11 cellular contexts compared by ENCODE assay signal in genomic region chr17:2011421-2012371, GRCh38. TPM values are rescaled to one million over a fixed set of nuclear protein-coding genes. Genes with fewer than 3 reads are reported as not detected.
DNase-seq lines count a peak whose midpoint lies in the region; ATAC-seq, FAIRE-seq and TF ChIP-seq lines count a peak whose summit lies in the region.
"Had no signal": no experiment of that assay in that cellular context is flagged by ENCODE, and none has a peak within 500 bp of the region (broad histone marks: within the 10 kb centered on the region; RNA-seq: fewer than 3 reads in every experiment).

No MANE protein-coding gene starts in this region.

- POLR2A ChIA-PET in endothelial cell of umbilical vein (lab: Charles Lee) = no interaction called here
- POLR2A ChIA-PET in activated CD8-positive, alpha-beta T cell treated with anti-CD3 and anti-CD28 coated beads for 36 hours (lab: Charles Lee) = interaction anchor here (0.7 kb wide), 1 partner anchor 93 kb away, joined by 3 read pairs; no protein-coding TSS in a partner anchor

- H3K9me3 Mint-ChIP-seq in neural progenitor cell = no peaks in the 10 kb centered on the region
- H3K9me3 Mint-ChIP-seq in activated CD8-positive, alpha-beta T cell treated with anti-CD3 and anti-CD28 coated beads for 36 hours = no peaks in the 10 kb centered on the region

- H3K27me3 ChIP-seq in MM.1S (replicated peaks; ENCODE audit: insufficient read depth, low read length) (peaks cover 80% of the 10 kb centered on the region), endothelial cell of umbilical vein (ENCODE audit: control insufficient read depth in 2 of 2, insufficient read depth in 2 of 2, low read length in 2 of 2) (peaks cover 0 to 3% of the 10 kb centered on the region in 2 experiments), neural progenitor cell (peaks cover 49% of the 10 kb centered on the region)

- H3K4me2 ChIP-seq in MM.1S (ENCODE audit: low read depth, low read length) = peak overlapping the region; percentile 4; the same call in 1 of the 2 replicates
- no peak overlapping the region for H3K4me2 ChIP-seq in endothelial cell of umbilical vein (ENCODE audit: insufficient read depth, low read length)
- peak overlapping the region; percentile 63 for H3K4me2 ChIP-seq in neural progenitor cell

- TF ChIP-seq CTCF in C4-2B (conservative IDR thresholded peaks at IDR 0.05) = no peak
- no peak for TF ChIP-seq CTCF in MM.1S (IDR thresholded peaks at IDR 0.05; ENCODE audit: low read length)
- TF ChIP-seq CTCF in endothelial cell of umbilical vein (IDR thresholded peaks at IDR 0.05; ENCODE audit: extremely low read depth in 1 of 2, insufficient read depth in 1 of 2, low read depth in 1 of 2, low read length in 2 of 2) = no peak
- TF ChIP-seq CTCF in neural progenitor cell (IDR thresholded peaks at IDR 0.05) = no peak
- TF ChIP-seq CTCF in activated CD8-positive, alpha-beta T cell treated with anti-CD3 and anti-CD28 coated beads for 36 hours (IDR thresholded peaks at IDR 0.05) = no peak

- FAIRE-seq in endothelial cell of umbilical vein (lab: Jason Lieb, UNC) (no peak), GM12891 (lab: Jason Lieb, UNC) (no peak)

- intact Hi-C loops in endothelial cell of umbilical vein (cut with micrococcal nuclease) = no loop called here
- intact Hi-C loops in activated CD8-positive, alpha-beta T cell treated with anti-CD3 and anti-CD28 coated beads for 36 hours (cut with micrococcal nuclease) = no loop called here

- peak overlapping the region; percentile 71 for H3K4me3 Mint-ChIP-seq in neural progenitor cell
- no peak overlapping the region for H3K4me3 Mint-ChIP-seq in activated CD8-positive, alpha-beta T cell treated with anti-CD3 and anti-CD28 coated beads for 36 hours
- H3K4me3 Mint-ChIP-seq: activated naive CD8-positive, alpha-beta T cell had no signal

- H3K27me3 Mint-ChIP-seq in neural progenitor cell (ENCODE audit: insufficient read depth, low read depth) = peaks cover 16% of the 10 kb centered on the region
- peaks cover 2% of the 10 kb centered on the region for H3K27me3 Mint-ChIP-seq in activated CD8-positive, alpha-beta T cell treated with anti-CD3 and anti-CD28 coated beads for 36 hours
- H3K27me3 Mint-ChIP-seq: activated naive CD8-positive, alpha-beta T cell had no signal

- H4K20me1 ChIP-seq in MM.1S (ENCODE audit: insufficient read depth, low read length) (no peaks in the 10 kb centered on the region), endothelial cell of umbilical vein (replicated peaks; ENCODE audit: control insufficient read depth, extremely low read depth, insufficient read depth, low read length) (no peaks in the 10 kb centered on the region), neural progenitor cell (ENCODE audit: low read depth) (peaks cover 12% of the 10 kb centered on the region)

- H3K4me1 ChIP-seq in MM.1S (ENCODE audit: low read length) = no peaks in the 10 kb centered on the region
- H3K4me1 ChIP-seq in endothelial cell of umbilical vein (ENCODE audit: control insufficient read depth, extremely low read depth, insufficient read depth, low read length) = no peaks in the 10 kb centered on the region
- peaks cover 12% of the 10 kb centered on the region for H3K4me1 ChIP-seq in neural progenitor cell

- H3K36me3 Mint-ChIP-seq in neural progenitor cell = no peaks in the 10 kb centered on the region
- peaks cover 2% of the 10 kb centered on the region for H3K36me3 Mint-ChIP-seq in activated CD8-positive, alpha-beta T cell treated with anti-CD3 and anti-CD28 coated beads for 36 hours (ENCODE audit: low read depth)

- DNase-seq in MM.1S (no peak), endothelial cell of umbilical vein (ENCODE audit: low read depth, low spot score) (no peak), neural progenitor cell (ENCODE audit: low spot score) (peak; percentile 55), GM12891 (ENCODE audit: insufficient read length, low spot score) (no peak)
- DNase-seq in activated CD8-positive, alpha-beta T cell treated with anti-CD3 and anti-CD28 coated beads for 36 hours = no peak
- no peak for DNase-seq in stimulated activated naive CD4-positive, alpha-beta T cell (lab: John Stamatoyannopoulos, UW)
- DNase-seq: DMS 273 treated with DMSO at 0.1 percent for 48 hours, HCEC 1CT had no signal

- H3K4me3 ChIP-seq in MM.1S (ENCODE audit: low read length) (no peak overlapping the region), endothelial cell of umbilical vein (replicated peaks in 1 of 3; ENCODE audit: insufficient read depth in 1 of 3, low read depth in 1 of 3, low read length in 3 of 3) (no peak overlapping the region), neural progenitor cell (peak overlapping the region; percentile 1)

- ATAC-seq in activated CD8-positive, alpha-beta T cell treated with anti-CD3 and anti-CD28 coated beads for 36 hours = no peak
- ATAC-seq in HG02798 (IDR thresholded peaks at IDR 0.05; ENCODE audit: poor library complexity, unreplicated experiment) = no peak

- H2AFZ ChIP-seq in MM.1S (ENCODE audit: low read length) (no peak overlapping the region), endothelial cell of umbilical vein (ENCODE audit: low read depth, low read length) (peak overlapping the region; percentile 49), neural progenitor cell (replicated peaks) (no peak overlapping the region)

- no peaks in the 10 kb centered on the region for H3K79me2 ChIP-seq in MM.1S (ENCODE audit: low read length)
- H3K79me2 ChIP-seq in endothelial cell of umbilical vein (ENCODE audit: control insufficient read depth, insufficient read depth, low read length) = no peaks in the 10 kb centered on the region
- H3K79me2 ChIP-seq in neural progenitor cell (ENCODE audit: low read depth) = no peaks in the 10 kb centered on the region

- H3K9me3 ChIP-seq in MM.1S (replicated peaks; ENCODE audit: insufficient read depth, low read length) (no peaks in the 10 kb centered on the region), endothelial cell of umbilical vein (replicated peaks; ENCODE audit: control insufficient read depth, insufficient read depth, low read length) (no peaks in the 10 kb centered on the region), neural progenitor cell (ENCODE audit: low read depth) (no peaks in the 10 kb centered on the region)

- dilution Hi-C loops in endothelial cell of umbilical vein (cut with MboI; ENCODE audit: extremely low pct_ligation_motif_present, low sequenced_read_pairs) = no loop called here

- H3F3A ChIP-seq in MM.1S (ENCODE audit: insufficient read depth, low read length) = no peaks in the 10 kb centered on the region
- peaks cover 15% of the 10 kb centered on the region for H3F3A ChIP-seq in neural progenitor cell (ENCODE audit: low read depth)

- H3K9me1 ChIP-seq in endothelial cell of umbilical vein (replicated peaks; ENCODE audit: control insufficient read depth, extremely low read depth, insufficient read depth, low read length) = no peaks in the 10 kb centered on the region

- no peak for TF ChIP-seq POLR2A in endothelial cell of umbilical vein (IDR thresholded peaks at IDR 0.05; ENCODE audit: low read depth, low read length)
- TF ChIP-seq POLR2A in GM12891 (IDR thresholded peaks at IDR 0.05; ENCODE audit: low read depth, low read length) = no peak

- peaks cover 35% of the 10 kb centered on the region for H3K4me1 Mint-ChIP-seq in neural progenitor cell
- no peaks in the 10 kb centered on the region for H3K4me1 Mint-ChIP-seq in activated CD8-positive, alpha-beta T cell treated with anti-CD3 and anti-CD28 coated beads for 36 hours (ENCODE audit: low read depth)

- H3K27ac ChIP-seq in C4-2B (peak overlapping the region; percentile 87), MM.1S (ENCODE audit: low read length) (no peak overlapping the region), endothelial cell of umbilical vein (ENCODE audit: insufficient read depth, low read depth, low read length) (no peak overlapping the region), neural progenitor cell (no peak overlapping the region)

- H3K27ac Mint-ChIP-seq in neural progenitor cell = peak overlapping the region; percentile 59
- H3K27ac Mint-ChIP-seq in activated CD8-positive, alpha-beta T cell treated with anti-CD3 and anti-CD28 coated beads for 36 hours = no peak overlapping the region
- H3K27ac Mint-ChIP-seq: activated naive CD8-positive, alpha-beta T cell had no signal

- H3K9me2 ChIP-seq in MM.1S (replicated peaks; ENCODE audit: insufficient read depth, low read length) = no peaks in the 10 kb centered on the region

- no TSS peak for BruUV-seq in endothelial cell of umbilical vein (replicated peaks; lab: Mats Ljungman, UMichigan)

- H3K9ac ChIP-seq in MM.1S (ENCODE audit: low read length) (no peak overlapping the region), endothelial cell of umbilical vein (replicated peaks; ENCODE audit: extremely low read depth, insufficient read depth, low read length) (no peak overlapping the region), neural progenitor cell (no peak overlapping the region)

- CTCF ChIA-PET in endothelial cell of umbilical vein (lab: Charles Lee) = interaction anchor here (1.1 to 1.2 kb wide), 2 partner anchors 14 to 103 kb away, joined by 4 read pairs; partner anchors contain the start of gene RTN4RL1
- CTCF ChIA-PET in activated CD8-positive, alpha-beta T cell treated with anti-CD3 and anti-CD28 coated beads for 36 hours (lab: Charles Lee) = no interaction called here

- H3K36me3 ChIP-seq in MM.1S (replicated peaks; ENCODE audit: insufficient read depth, low read length) (no peaks in the 10 kb centered on the region), endothelial cell of umbilical vein (ENCODE audit: control insufficient read depth in 2 of 2, extremely low read depth in 1 of 2, insufficient read depth in 2 of 2, low read length in 2 of 2) (no peaks in the 10 kb centered on the region), neural progenitor cell (no peaks in the 10 kb centered on the region)

RNA-seq across cellular contexts. Expression of gene RTN4RL1, which starts 13.4 kb away (rescaled TPM):
- total RNA-seq in endothelial cell of umbilical vein (not detected in 2 replicates), neural progenitor cell (ENCODE audit: low replicate concordance) (3.4 and 7.2 TPM in 2 replicates)
- polyA plus RNA-seq in endothelial cell of umbilical vein = 0.03 and 0.04 TPM in 2 replicates
- 0.03 TPM in 2 replicates for polyA plus RNA-seq in endothelial cell of umbilical vein (2011; cell fraction: cytosol; rRNA removed)
- polyA plus RNA-seq in endothelial cell of umbilical vein (2011; cell fraction: nucleus; rRNA removed) = not detected in 2 replicates
- 0.04 and 0.11 TPM in 2 replicates for polyA plus RNA-seq in endothelial cell of umbilical vein (2012)
- 0.08 TPM in 1 of 2 replicates, not detected in the other for polyA minus RNA-seq in endothelial cell of umbilical vein
- not detected for polyA minus RNA-seq in endothelial cell of umbilical vein (2011; cell fraction: cytosol; rRNA and poly(A)+ RNA removed)
- polyA minus RNA-seq in endothelial cell of umbilical vein (2011; cell fraction: nucleus; rRNA and poly(A)+ RNA removed) = not detected in 2 replicates
- total RNA-seq in activated CD8-positive, alpha-beta T cell treated with anti-CD3 and anti-CD28 coated beads for 36 hours = under 1 TPM; 0.27 to 0.49 TPM
- 0.03 TPM for polyA plus RNA-seq in GM12891 (2012; ENCODE audit: low read depth, missing spikeins)

RNA-seq across cellular contexts. Expression of gene DPH1, which starts 18.3 kb away (rescaled TPM):
- total RNA-seq in endothelial cell of umbilical vein (37.8 and 38.5 TPM in 2 replicates), neural progenitor cell (ENCODE audit: low replicate concordance) (21.1 and 28.0 TPM in 2 replicates)
- 45.6 and 50.4 TPM in 2 replicates for polyA plus RNA-seq in endothelial cell of umbilical vein
- 24.4 and 28.4 TPM in 2 replicates for polyA plus RNA-seq in endothelial cell of umbilical vein (2011; cell fraction: cytosol; rRNA removed)
- 113 and 132 TPM in 2 replicates for polyA plus RNA-seq in endothelial cell of umbilical vein (2011; cell fraction: nucleus; rRNA removed)
- polyA plus RNA-seq in endothelial cell of umbilical vein (2012) = 27.7 and 30.0 TPM in 2 replicates
- polyA minus RNA-seq in endothelial cell of umbilical vein = 28.8 and 50.5 TPM in 2 replicates
- 34.0 TPM for polyA minus RNA-seq in endothelial cell of umbilical vein (2011; cell fraction: cytosol; rRNA and poly(A)+ RNA removed)
- 36.8 and 41.4 TPM in 2 replicates for polyA minus RNA-seq in endothelial cell of umbilical vein (2011; cell fraction: nucleus; rRNA and poly(A)+ RNA removed)
- 10 to 100 TPM; 27.8 to 32.5 TPM for total RNA-seq in activated CD8-positive, alpha-beta T cell treated with anti-CD3 and anti-CD28 coated beads for 36 hours
- 16.2 TPM for polyA plus RNA-seq in GM12891 (2012; ENCODE audit: low read depth, missing spikeins)

RNA-seq across cellular contexts. Expression of gene OVCA2, which starts 30.1 kb away (rescaled TPM):
- 40.9 and 41.3 TPM in 2 replicates for total RNA-seq in endothelial cell of umbilical vein
- polyA plus RNA-seq in endothelial cell of umbilical vein = 84.2 and 102 TPM in 2 replicates
- polyA plus RNA-seq in endothelial cell of umbilical vein (2011; cell fraction: cytosol; rRNA removed) = 62.0 and 68.4 TPM in 2 replicates
- polyA plus RNA-seq in endothelial cell of umbilical vein (2011; cell fraction: nucleus; rRNA removed) = 27.0 and 34.3 TPM in 2 replicates
- 40.7 and 40.8 TPM in 2 replicates for polyA plus RNA-seq in endothelial cell of umbilical vein (2012)
- 29.7 and 32.0 TPM in 2 replicates for polyA minus RNA-seq in endothelial cell of umbilical vein
- polyA minus RNA-seq in endothelial cell of umbilical vein (2011; cell fraction: cytosol; rRNA and poly(A)+ RNA removed) = 24.1 TPM
- polyA minus RNA-seq in endothelial cell of umbilical vein (2011; cell fraction: nucleus; rRNA and poly(A)+ RNA removed) = 4.8 and 6.6 TPM in 2 replicates
- 5.4 and 23.1 TPM in 2 replicates for total RNA-seq in neural progenitor cell (ENCODE audit: low replicate concordance)
- 10 to 100 TPM; 28.0 to 28.5 TPM for total RNA-seq in activated CD8-positive, alpha-beta T cell treated with anti-CD3 and anti-CD28 coated beads for 36 hours
- 35.2 TPM for polyA plus RNA-seq in GM12891 (2012; ENCODE audit: low read depth, missing spikeins)

RNA-seq across cellular contexts. Expression of gene HIC1, which starts 43.2 kb away (rescaled TPM):
- total RNA-seq in endothelial cell of umbilical vein (25.8 and 35.5 TPM in 2 replicates), neural progenitor cell (ENCODE audit: low replicate concordance) (0.62 TPM in 1 of 2 replicates, not detected in the other)
- 18.2 and 20.2 TPM in 2 replicates for polyA plus RNA-seq in endothelial cell of umbilical vein
- 6.5 and 11.3 TPM in 2 replicates for polyA plus RNA-seq in endothelial cell of umbilical vein (2011; cell fraction: cytosol; rRNA removed)
- 46.4 and 50.2 TPM in 2 replicates for polyA plus RNA-seq in endothelial cell of umbilical vein (2011; cell fraction: nucleus; rRNA removed)
- polyA plus RNA-seq in endothelial cell of umbilical vein (2012) = 8.2 and 19.6 TPM in 2 replicates
- polyA minus RNA-seq in endothelial cell of umbilical vein = 10.7 and 22.4 TPM in 2 replicates
- polyA minus RNA-seq in endothelial cell of umbilical vein (2011; cell fraction: cytosol; rRNA and poly(A)+ RNA removed) = not detected
- 56.9 and 118 TPM in 2 replicates for polyA minus RNA-seq in endothelial cell of umbilical vein (2011; cell fraction: nucleus; rRNA and poly(A)+ RNA removed)
- 10 to 100 TPM; 35.1 TPM for total RNA-seq in activated CD8-positive, alpha-beta T cell treated with anti-CD3 and anti-CD28 coated beads for 36 hours
- 47.4 TPM for polyA plus RNA-seq in GM12891 (2012; ENCODE audit: low read depth, missing spikeins)
